ENCODE assay signal across 8 cellular contexts in genomic region chr1:54488831-54489626, GRCh38. TPM values are rescaled to one million over a fixed set of nuclear protein-coding genes. Genes with fewer than 3 reads are reported as not detected.
DNase-seq lines count a peak whose midpoint lies in the region; ATAC-seq and TF ChIP-seq lines count a peak whose summit lies in the region.

No MANE protein-coding gene starts in this region.

- peak; percentile 77 for ATAC-seq in HG02852 (IDR thresholded peaks at IDR 0.05; ENCODE audit: unreplicated experiment)
- no peak for ATAC-seq in HG03460 (IDR thresholded peaks at IDR 0.05; ENCODE audit: unreplicated experiment)

- peak overlapping the region; percentile 92 for H3K4me3 ChIP-seq in GM12865 (ENCODE audit: low read depth, low read length)

- H3K9me3 Mint-ChIP-seq in chondrocyte (ENCODE audit: low read depth), result no peaks in the 10 kb centered on the region

- H3K4me3 Mint-ChIP-seq in chondrocyte (ENCODE audit: unreplicated experiment), result peak overlapping the region; percentile 81

- peak overlapping the region; percentile 87 for H3K27ac Mint-ChIP-seq in chondrocyte (ENCODE audit: unreplicated experiment)

- H3K4me1 Mint-ChIP-seq in chondrocyte (ENCODE audit: low read depth), result peaks cover 19% of the 10 kb centered on the region

- TF ChIP-seq CTCF in GM12865 (IDR thresholded peaks at IDR 0.05; ENCODE audit: insufficient read depth, low read depth, low read length, missing control alignments) (peak; percentile 83), chondrocyte (IDR thresholded peaks at IDR 0.05) (peak; percentile 99)

- peaks cover 2% of the 10 kb centered on the region for H3K27me3 Mint-ChIP-seq in chondrocyte (ENCODE audit: low read depth)

- DNase-seq in GM12865 (ENCODE audit: low read depth) (peak; percentile 65), NCI-H2171 (lab: John Stamatoyannopoulos, UW) (peak; percentile 79), chondrocyte (ENCODE audit: low spot score) (no peak), kidney glomerular epithelial cell (lab: John Stamatoyannopoulos, UW) (peak; percentile 74)
- peak; percentile 78 for DNase-seq in activated CD4-positive, CD25-positive, alpha-beta regulatory T cell treated with anti-CD3 and anti-CD28 coated beads, Interleukin-2, amount 50 U/mL, for 72 hours
- DNase-seq in stimulated activated CD4-positive, alpha-beta T cell treated with anti-CD3 and anti-CD28 coated beads, Interleukin-12 subunit alpha, Interleukin-12 subunit beta, amount 100 ng/mL, for 48 hours (ENCODE audit: low read depth in 2 of 3, low spot score in 1 of 3), result peak; percentile 36 to 63 (median 40)

- H3K36me3 Mint-ChIP-seq in chondrocyte (ENCODE audit: low read depth), result no peaks in the 10 kb centered on the region

RNA-seq across cellular contexts. Expression of gene ACOT11, which starts 59.0 kb away (rescaled TPM):
- 0.25 to 0.56 TPM (median 0.41 TPM) in 3 replicates for total RNA-seq in chondrocyte
